1 cellular context compared by ENCODE assay signal in genomic region chr12:49018282-49019119, GRCh38.
TF ChIP-seq lines count a peak whose summit lies in the region.

Gene PRKAG1 (minus strand): TSS chr12:49018776. CDS start chr12:49018740, 36 bp downstream.

TF ChIP-seq in K562, 482 proteins besides CTCF, POLR2A, EP300 and RAD21 (continued from another document):
- TF ChIP-seq ZNF609 (CRISPR knock-in tag; IDR thresholded peaks at IDR 0.05; ENCODE audit: borderline replicate concordance) (peak; percentile 49; the same call in 1 of the 2 replicates), RBM15 (IDR thresholded peaks at IDR 0.05; ENCODE audit: insufficient read depth, low read length) (no peak), FOS (IDR thresholded peaks at IDR 0.05; ENCODE audit: extremely low read depth, insufficient read length) (no peak), ESRRA (IDR thresholded peaks at IDR 0.05; ENCODE audit: borderline replicate concordance, low read depth) (peak; percentile 83; the same call in 1 of the 2 replicates), ZNF316 (IDR thresholded peaks at IDR 0.05) (no peak), PML (IDR thresholded peaks at IDR 0.05; ENCODE audit: low read length) (peak; percentile 82), PURB (CRISPR knock-in tag; IDR thresholded peaks at IDR 0.05; ENCODE audit: low read depth) (no peak), ZNF224 (CRISPR knock-in tag; IDR thresholded peaks at IDR 0.05) (no peak), BCL6 (CRISPR knock-in tag; IDR thresholded peaks at IDR 0.05) (no peak)
- TF ChIP-seq, protein P1, sequence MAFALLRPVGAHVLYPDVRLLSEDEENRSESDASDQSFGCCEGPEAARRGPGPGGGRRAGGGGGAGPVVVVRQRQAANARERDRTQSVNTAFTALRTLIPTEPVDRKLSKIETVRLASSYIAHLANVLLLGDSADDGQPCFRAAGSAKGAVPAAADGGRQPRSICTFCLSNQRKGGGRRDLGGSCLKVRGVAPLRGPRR (CRISPR knock-in tag; IDR thresholded peaks at IDR 0.05) = no peak
TF ChIP-seq in K562: peak in this region for 162.
